In genomic region chr20:32108814-32109391, GRCh38 we compare ENCODE assay signal across 1 cellular context.
TF ChIP-seq lines count a peak whose summit lies in the region.

No MANE protein-coding gene starts in this region.

TF ChIP-seq in HepG2, 621 proteins besides CTCF, POLR2A, EP300 and RAD21 (continued from another document):
- TF ChIP-seq ATF6 (CRISPR knock-in tag; conservative IDR thresholded peaks at IDR 0.05) (no peak), HMGA1 (CRISPR knock-in tag; conservative IDR thresholded peaks at IDR 0.05) (0 out of 2 replicates have a peak, but pooled peaks have one; percentile 82), ZNF614 (CRISPR knock-in tag; IDR thresholded peaks at IDR 0.05; ENCODE audit: borderline replicate concordance) (no peak), PBX2 (CRISPR knock-in tag; IDR thresholded peaks at IDR 0.05) (no peak), ZNF451 (CRISPR knock-in tag; IDR thresholded peaks at IDR 0.05) (no peak; the same call in 1 of the 2 replicates), GMEB2 (CRISPR knock-in tag; IDR thresholded peaks at IDR 0.05; ENCODE audit: low read depth) (no peak), KLF15 (CRISPR knock-in tag; IDR thresholded peaks at IDR 0.05; ENCODE audit: borderline replicate concordance) (no peak), TBL1XR1 (IDR thresholded peaks at IDR 0.05; ENCODE audit: borderline replicate concordance, low read length, partially characterized antibody) (no peak), RCOR2 (CRISPR knock-in tag; IDR thresholded peaks at IDR 0.05) (peak; percentile 87), ZNF124 (CRISPR knock-in tag; IDR thresholded peaks at IDR 0.05) (no peak), NRL (CRISPR knock-in tag; IDR thresholded peaks at IDR 0.05; ENCODE audit: borderline replicate concordance) (no peak), SP2 (CRISPR knock-in tag; IDR thresholded peaks at IDR 0.05) (no peak), NFIB (CRISPR knock-in tag; IDR thresholded peaks at IDR 0.05; ENCODE audit: borderline replicate concordance) (no peak), ZNF414 (CRISPR knock-in tag; IDR thresholded peaks at IDR 0.05) (no peak), ZNF292 (CRISPR knock-in tag; IDR thresholded peaks at IDR 0.05; ENCODE audit: borderline replicate concordance, low read depth) (no peak), STAT6 (CRISPR knock-in tag; IDR thresholded peaks at IDR 0.05; ENCODE audit: borderline replicate concordance) (no peak), KAT7 (CRISPR knock-in tag; IDR thresholded peaks at IDR 0.05; ENCODE audit: borderline replicate concordance) (no peak), CENPT (CRISPR knock-in tag; IDR thresholded peaks at IDR 0.05; ENCODE audit: low read depth) (no peak), ZIK1 (CRISPR knock-in tag; IDR thresholded peaks at IDR 0.05; ENCODE audit: borderline replicate concordance, low read depth) (no peak), RERE (CRISPR knock-in tag; IDR thresholded peaks at IDR 0.05; ENCODE audit: low read depth) (no peak), ARID2 (CRISPR knock-in tag; IDR thresholded peaks at IDR 0.05; ENCODE audit: borderline replicate concordance) (peak; percentile 63; the same call in 1 of the 2 replicates), SMYD3 (CRISPR knock-in tag; IDR thresholded peaks at IDR 0.05) (peak; percentile 20; the same call in 1 of the 2 replicates), NR2F1 (CRISPR knock-in tag; IDR thresholded peaks at IDR 0.05) (no peak), IKZF4 (CRISPR knock-in tag; IDR thresholded peaks at IDR 0.05; ENCODE audit: borderline replicate concordance, low read depth, not compliant biosample characterization) (no peak), ZNF570 (CRISPR knock-in tag; IDR thresholded peaks at IDR 0.05; ENCODE audit: borderline replicate concordance) (no peak), ARNT (IDR thresholded peaks at IDR 0.05) (no peak), ZNF781 (CRISPR knock-in tag; IDR thresholded peaks at IDR 0.05; ENCODE audit: borderline replicate concordance, not compliant biosample characterization) (no peak), ZNF879 (CRISPR knock-in tag; IDR thresholded peaks at IDR 0.05) (no peak)
- TF ChIP-seq, protein P1, sequence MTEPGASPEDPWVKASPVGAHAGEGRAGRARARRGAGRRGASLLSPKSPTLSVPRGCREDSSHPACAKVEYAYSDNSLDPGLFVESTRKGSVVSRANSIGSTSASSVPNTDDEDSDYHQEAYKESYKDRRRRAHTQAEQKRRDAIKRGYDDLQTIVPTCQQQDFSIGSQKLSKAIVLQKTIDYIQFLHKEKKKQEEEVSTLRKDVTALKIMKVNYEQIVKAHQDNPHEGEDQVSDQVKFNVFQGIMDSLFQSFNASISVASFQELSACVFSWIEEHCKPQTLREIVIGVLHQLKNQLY (CRISPR knock-in tag; IDR thresholded peaks at IDR 0.05) = 0 out of 2 replicates have a peak, but pooled peaks have one; percentile 4
- TF ChIP-seq, protein P2, sequence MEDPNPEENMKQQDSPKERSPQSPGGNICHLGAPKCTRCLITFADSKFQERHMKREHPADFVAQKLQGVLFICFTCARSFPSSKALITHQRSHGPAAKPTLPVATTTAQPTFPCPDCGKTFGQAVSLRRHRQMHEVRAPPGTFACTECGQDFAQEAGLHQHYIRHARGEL (CRISPR knock-in tag; IDR thresholded peaks at IDR 0.05) = no peak
